In the genomic region with DNA sequence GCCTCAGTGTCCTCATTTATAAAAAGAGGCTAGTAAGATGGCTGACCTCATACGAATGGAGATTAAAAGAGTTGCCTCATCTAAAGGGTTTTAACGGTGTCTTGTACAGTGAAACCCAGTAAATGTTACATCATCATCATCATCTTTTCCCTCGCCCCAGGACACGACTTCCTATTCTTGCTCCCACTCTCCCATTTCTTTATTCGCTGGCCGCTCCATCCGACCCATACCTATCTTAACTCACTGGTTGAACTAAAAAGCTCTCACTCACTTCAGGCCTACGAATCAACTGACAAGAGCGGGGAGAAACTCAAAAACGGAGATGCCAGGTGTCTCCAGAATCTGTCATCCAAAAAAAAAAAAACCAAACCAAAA, we compare ENCODE assay signal across 8 cellular contexts. TPM values are rescaled to one million over a fixed set of nuclear protein-coding genes. Genes with fewer than 3 reads are reported as not detected.
DNase-seq lines count a peak whose midpoint lies in the region; ATAC-seq and TF ChIP-seq lines count a peak whose summit lies in the region.

No MANE protein-coding gene starts in this region.

- H3K4me3 ChIP-seq in heart right ventricle (peak overlapping the region; percentile 49 to 93 (median 70)), skeletal muscle cell (ENCODE audit: low read depth, low read length) (peak overlapping the region; percentile 74)

- no peaks in the 10 kb centered on the region for H3K27me3 ChIP-seq in heart right ventricle

- intact Hi-C loops in heart right ventricle (cut with DNase I) = loop anchor here in 5 of 10 donors (5.0 to 10.0 kb wide), 2 partner anchors 113 to 115 kb away; no protein-coding TSS in a partner anchor

- POLR2A ChIA-PET in activated CD8-positive, alpha-beta T cell treated with anti-CD3 and anti-CD28 coated beads, Interleukin-2, amount 10 ng/mL, durations not matched to agents 7 days and 5 days (lab: Charles Lee) = no interaction called here

- H3K4me3 Mint-ChIP-seq in activated CD8-positive, alpha-beta T cell treated with anti-CD3 and anti-CD28 coated beads, Interleukin-2, amount 10 ng/mL, durations not matched to agents 7 days and 5 days = no peak overlapping the region

- peaks cover 4% of the 10 kb centered on the region for H3K36me3 Mint-ChIP-seq in activated CD8-positive, alpha-beta T cell treated with anti-CD3 and anti-CD28 coated beads, Interleukin-2, amount 10 ng/mL, durations not matched to agents 7 days and 5 days (ENCODE audit: low read depth)

- H3K36me3 ChIP-seq in heart right ventricle = peaks cover 0 to 33% (median 19%) of the 10 kb centered on the region in 9 donors

- no peak overlapping the region for H3K27ac Mint-ChIP-seq in activated CD8-positive, alpha-beta T cell treated with anti-CD3 and anti-CD28 coated beads, Interleukin-2, amount 10 ng/mL, durations not matched to agents 7 days and 5 days

- no peak for TF ChIP-seq CTCF in heart right ventricle (IDR thresholded peaks at IDR 0.05)

- peak overlapping the region; percentile 42 to 95 (median 85) for H3K27ac ChIP-seq in heart right ventricle

- DNase-seq in Daoy (ENCODE audit: low read depth) (peak; percentile 9), heart right ventricle (no peak), skeletal muscle cell (ENCODE audit: low read depth) (peak; percentile 16), pons (ENCODE audit: low spot score) (no peak)
- no peak for DNase-seq in activated CD8-positive, alpha-beta T cell treated with anti-CD3 and anti-CD28 coated beads, Interleukin-2, amount 10 ng/mL, durations not matched to agents 7 days and 5 days
- DNase-seq in activated CD4-positive, alpha-beta T cell treated with anti-CD3 and anti-CD28 coated beads for 4 hours = no peak

- H3K27me3 Mint-ChIP-seq in activated CD8-positive, alpha-beta T cell treated with anti-CD3 and anti-CD28 coated beads, Interleukin-2, amount 10 ng/mL, durations not matched to agents 7 days and 5 days (ENCODE audit: low read depth) = no peaks in the 10 kb centered on the region

- H3K4me1 Mint-ChIP-seq in activated CD8-positive, alpha-beta T cell treated with anti-CD3 and anti-CD28 coated beads, Interleukin-2, amount 10 ng/mL, durations not matched to agents 7 days and 5 days (ENCODE audit: low read depth) = peaks cover 4% of the 10 kb centered on the region

- H3K4me1 ChIP-seq in heart right ventricle = peaks cover 0 to 27% (median 15%) of the 10 kb centered on the region in 9 donors

- peak; percentile 16 for ATAC-seq in GM19455 (IDR thresholded peaks at IDR 0.05; ENCODE audit: unreplicated experiment)
- ATAC-seq in HG03521 (IDR thresholded peaks at IDR 0.05; ENCODE audit: unreplicated experiment) = peak; percentile 21
- peak; percentile 16 for ATAC-seq in activated CD8-positive, alpha-beta T cell treated with anti-CD3 and anti-CD28 coated beads, Interleukin-2, amount 10 ng/mL, durations not matched to agents 7 days and 5 days
- ATAC-seq in heart right ventricle = peak; percentile 7 to 41 (median 26)

- H3K9me3 Mint-ChIP-seq in activated CD8-positive, alpha-beta T cell treated with anti-CD3 and anti-CD28 coated beads, Interleukin-2, amount 10 ng/mL, durations not matched to agents 7 days and 5 days (ENCODE audit: insufficient read depth) = no peaks in the 10 kb centered on the region

- no peaks in the 10 kb centered on the region for H3K9me3 ChIP-seq in heart right ventricle

- CTCF ChIA-PET in activated CD8-positive, alpha-beta T cell treated with anti-CD3 and anti-CD28 coated beads, Interleukin-2, amount 10 ng/mL, durations not matched to agents 7 days and 5 days (lab: Charles Lee) = interaction anchor here (0.6 to 2.5 kb wide), 2 partner anchors 21 to 1469 kb away, joined by 3 to 6 read pairs; no protein-coding TSS in a partner anchor

- 1% methylated on average over 10 of the region's 10 CpGs for WGBS in heart right ventricle, 2 donors

RNA-seq across cellular contexts. Expression of a gene that starts 0.5 kb away (rescaled TPM):
- 2.5 and 3.2 TPM in 2 replicates for total RNA-seq in Daoy (2014; rRNA removed; shearing (Covaris generic))
- 1 to 10 TPM; 5.4 to 6.0 TPM for total RNA-seq in activated CD8-positive, alpha-beta T cell treated with anti-CD3 and anti-CD28 coated beads, Interleukin-2, amount 10 ng/mL, durations not matched to agents 7 days and 5 days
- total RNA-seq in heart right ventricle = 10 to 100 TPM in 7 of 10 donors, 1 to 10 TPM in 3; 7.7 to 24.5 (median 15.5) TPM
- polyA plus RNA-seq in heart right ventricle = 10 to 100 TPM in 1 of 2 donors, 1 to 10 TPM in 1; 8.2 to 23.7 TPM

RNA-seq across cellular contexts. Expression of a gene that starts 55.8 kb away (rescaled TPM):
- total RNA-seq in Daoy (2014; rRNA removed; shearing (Covaris generic)) = not detected in 2 replicates
- not detected for total RNA-seq in activated CD8-positive, alpha-beta T cell treated with anti-CD3 and anti-CD28 coated beads, Interleukin-2, amount 10 ng/mL, durations not matched to agents 7 days and 5 days
- under 1 TPM in 5 of 10 donors, not detected in 5; 0.38 to 0.68 (median 0.45) TPM for total RNA-seq in heart right ventricle
- under 1 TPM in 1 of 2 donors, not detected in 1; 0.03 TPM for polyA plus RNA-seq in heart right ventricle

Comparison
In these comparisons a context has a peak if more than half of its experiments do, and no peak if none do; other contexts are left out.
1. DNase-seq: peak in Daoy (single experiment) and skeletal muscle cell (single experiment); none in activated CD8-positive, alpha-beta T cell treated with anti-CD3 and anti-CD28 coated beads, Interleukin-2, amount 10 ng/mL, durations not matched to agents 7 days and 5 days (single experiment), heart right ventricle (0 of 2), pons (single experiment) and activated CD4-positive, alpha-beta T cell treated with anti-CD3 and anti-CD28 coated beads for 4 hours (0 of 2).
2. Peak in every context shown above with its lines, with median percentiles within 50 percentile points of each other: ATAC-seq.